9 cellular contexts compared by ENCODE assay signal in genomic region chr3:46943237-46944187, GRCh38. TPM values are rescaled to one million over a fixed set of nuclear protein-coding genes. Genes with fewer than 3 reads are reported as not detected.
DNase-seq lines count a peak whose midpoint lies in the region; ATAC-seq, FAIRE-seq and TF ChIP-seq lines count a peak whose summit lies in the region.
"Had no signal": no experiment of that assay in that cellular context is flagged by ENCODE, and none has a peak within 500 bp of the region (broad histone marks: within the 10 kb centered on the region; RNA-seq: fewer than 3 reads in every experiment).

No MANE protein-coding gene starts in this region.

- H3K4me2 ChIP-seq in MM.1S (ENCODE audit: low read depth, low read length), result no peak overlapping the region

- peaks cover 96% of the 10 kb centered on the region for H3K79me2 ChIP-seq in MM.1S (ENCODE audit: low read length)

- DNase-seq in GM18507 (ENCODE audit: extremely low spot score, insufficient read length, low read depth) (no peak), RCC 7860 (ENCODE audit: low spot score) (peak; percentile 56), cardiac septum (ENCODE audit: low spot score) (peak; percentile 74), psoas muscle (no peak), MM.1S (no peak), anterior cingulate cortex (lab: John Stamatoyannopoulos, UW) (no peak)
- no peak for DNase-seq in activated CD4-positive, alpha-beta T cell treated with anti-CD3 and anti-CD28 coated beads for 1 hour
- DNase-seq: amniotic stem cell had no signal

- H3K27ac ChIP-seq in psoas muscle (peak overlapping the region; percentile 90), MM.1S (ENCODE audit: low read length) (no peak overlapping the region)

- FAIRE-seq in GM18507 (lab: Jason Lieb, UNC), result peak; percentile 85
- peak; percentile 74 for FAIRE-seq in RCC 7860 (lab: Jason Lieb, UNC)

- H3K27me3 ChIP-seq in psoas muscle (ENCODE audit: insufficient read depth in 3 of 3, low read length in 2 of 3), result no peaks in the 10 kb centered on the region
- no peaks in the 10 kb centered on the region for H3K27me3 ChIP-seq in MM.1S (replicated peaks; ENCODE audit: insufficient read depth, low read length)

- H3K9me2 ChIP-seq in MM.1S (replicated peaks; ENCODE audit: insufficient read depth, low read length), result no peaks in the 10 kb centered on the region

- intact Hi-C loops in cardiac septum (cut with DNase I) (no loop called here), psoas muscle (cut with DNase I) (no loop called here)

- WGBS in psoas muscle, 3 donors, result 51 to 57% (median 53%) methylated on average over 12 of the region's 12 CpGs

- no peak for ATAC-seq in psoas muscle
- ATAC-seq in HG02870 (IDR thresholded peaks at IDR 0.05; ENCODE audit: unreplicated experiment), result no peak

- H3K36me3 ChIP-seq in psoas muscle (ENCODE audit: insufficient read depth in 1 of 2, low read depth in 1 of 2), result peaks cover 0 to 16% of the 10 kb centered on the region in 2 donors
- H3K36me3 ChIP-seq in MM.1S (replicated peaks; ENCODE audit: insufficient read depth, low read length), result peaks cover 3% of the 10 kb centered on the region; the same call in 1 of the 2 replicates

- no peak overlapping the region for H2AFZ ChIP-seq in MM.1S (ENCODE audit: low read length)

- no peak for TF ChIP-seq CTCF in psoas muscle (IDR thresholded peaks at IDR 0.05)
- TF ChIP-seq CTCF in MM.1S (IDR thresholded peaks at IDR 0.05; ENCODE audit: low read length), result no peak

- H3K4me3 ChIP-seq in psoas muscle (peak overlapping the region; percentile 7), MM.1S (ENCODE audit: low read length) (no peak overlapping the region)

- H3K4me1 ChIP-seq in psoas muscle, result peaks cover 79% of the 10 kb centered on the region
- no peaks in the 10 kb centered on the region for H3K4me1 ChIP-seq in MM.1S (ENCODE audit: low read length)

- no peaks in the 10 kb centered on the region for H3K9me3 ChIP-seq in psoas muscle
- no peaks in the 10 kb centered on the region for H3K9me3 ChIP-seq in MM.1S (replicated peaks; ENCODE audit: insufficient read depth, low read length)

- H3F3A ChIP-seq in MM.1S (ENCODE audit: insufficient read depth, low read length), result no peaks in the 10 kb centered on the region

- H4K20me1 ChIP-seq in MM.1S (ENCODE audit: insufficient read depth, low read length), result peaks cover 76% of the 10 kb centered on the region

- H3K9ac ChIP-seq in MM.1S (ENCODE audit: low read length), result no peak overlapping the region

RNA-seq across cellular contexts. Expression of gene CCDC12, which starts 33.0 kb away (rescaled TPM):
- 35.6 TPM for total RNA-seq in cardiac septum
- 10 to 100 TPM; 25.1 to 36.4 (median 34.9) TPM for total RNA-seq in psoas muscle
- polyA plus RNA-seq in psoas muscle, result 10 to 100 TPM; 47.0 to 69.8 (median 55.5) TPM

RNA-seq across cellular contexts. Expression of gene NBEAL2, which starts 36.0 kb away (rescaled TPM):
- total RNA-seq in cardiac septum, result 14.2 TPM
- 10 to 100 TPM in 1 of 4 donors, 1 to 10 TPM in 3; 7.3 to 11.2 (median 7.7) TPM for total RNA-seq in psoas muscle
- polyA plus RNA-seq in psoas muscle, result 10 to 100 TPM in 1 of 3 donors, 1 to 10 TPM in 2; 5.4 to 13.0 (median 6.4) TPM

Comparison
In these comparisons a context has a peak if more than half of its experiments do, and no peak if none do; other contexts are left out.
1. DNase-seq: peak in RCC 7860 (single experiment) and cardiac septum (single experiment); none in GM18507 (single experiment), psoas muscle (0 of 2), MM.1S (single experiment), anterior cingulate cortex (0 of 58) and activated CD4-positive, alpha-beta T cell treated with anti-CD3 and anti-CD28 coated beads for 1 hour (single experiment).